In genomic region chr7:140773104-140773503, GRCh38 we compare ENCODE assay signal across 26 cellular contexts.
"Had no signal": no experiment of that assay in that cellular context is flagged by ENCODE, and none has a peak within 500 bp of the region (broad histone marks: within the 10 kb centered on the region; RNA-seq: fewer than 3 reads in every experiment).

No MANE protein-coding gene starts in this region.

- DNase-seq: activated CD4-positive, alpha-beta T cell treated with anti-CD3 and anti-CD28 coated beads for 1 hour; activated CD4-positive, alpha-beta T cell treated with anti-CD3 and anti-CD28 coated beads, Interleukin-2, amount 10 ng/mL, durations not matched to agents 24 days and 14 days; activated CD4-positive, alpha-beta T cell treated with anti-CD3 and anti-CD28 coated beads, Interleukin-2, amount 50 U/mL, for 48 hours; activated CD8-positive, alpha-beta memory T cell treated with anti-CD3 and anti-CD28 coated beads, Interleukin-2, amount 10 ng/mL, durations not matched to agents 7 days and 5 days; activated effector memory CD4-positive, alpha-beta T cell treated with Interleukin-2 at 50 U/mL for 16 hours; activated naive CD4-positive, alpha-beta T cell; activated T-cell treated with anti-CD3 and anti-CD28 coated beads, Interleukin-2, amount 50 U/mL, for 24 hours; aorta; body of pancreas; central memory CD4-positive, alpha-beta T cell; NCI-H1092; NCI-H1417; NCI-H1930; NCI-H2171; NCI-H2227 treated with DMSO at 0.1 percent for 48 hours; NCI-H446 treated with DMSO at 0.1 percent for 48 hours; NCI-H774; NK-92 treated with Interleukin-12 subunit alpha and Interleukin-12 subunit beta, amount 100 ng/mL, for 24 hours; Peyer's patch; Right ventricle myocardium superior; SW 1271 had no signal

- ATAC-seq: activated CD8-positive, alpha-beta memory T cell treated with anti-CD3 and anti-CD28 coated beads, Interleukin-2, amount 10 ng/mL, durations not matched to agents 7 days and 5 days; body of pancreas; SK-N-SH treated with all-trans-retinoic acid at 6 μM for 48 hours; WTC11 had no signal

- H3K4me3 Mint-ChIP-seq: activated CD4-positive, alpha-beta T cell treated with anti-CD3 and anti-CD28 coated beads, Interleukin-2, amount 10 ng/mL, durations not matched to agents 24 days and 14 days; activated CD8-positive, alpha-beta memory T cell treated with anti-CD3 and anti-CD28 coated beads, Interleukin-2, amount 10 ng/mL, durations not matched to agents 7 days and 5 days; activated naive CD4-positive, alpha-beta T cell treated with anti-CD3 and anti-CD28 coated beads, Interleukin-2, amount 50 U/mL, for 24 hours; activated T-cell treated with anti-CD3 and anti-CD28 coated beads, Interleukin-2, amount 50 U/mL, for 24 hours; activated T-helper 1 cell treated with anti-CD3 and anti-CD28 coated beads, Interleukin-12 subunit alpha, Interleukin-12 subunit beta, Interleukin-2, Interleukin-4 antibody, amounts not matched to agents 30 ng/mL and 10 ng/mL and 1 ng/mL, durations not matched to agents 14 hours and 24 hours and 36 hours; WTC11 had no signal

- H3K27me3 Mint-ChIP-seq: activated CD4-positive, alpha-beta T cell treated with anti-CD3 and anti-CD28 coated beads, Interleukin-2, amount 10 ng/mL, durations not matched to agents 24 days and 14 days; activated CD8-positive, alpha-beta memory T cell treated with anti-CD3 and anti-CD28 coated beads, Interleukin-2, amount 10 ng/mL, durations not matched to agents 7 days and 5 days; activated naive CD4-positive, alpha-beta T cell treated with anti-CD3 and anti-CD28 coated beads, Interleukin-2, amount 50 U/mL, for 24 hours; activated T-cell treated with anti-CD3 and anti-CD28 coated beads, Interleukin-2, amount 50 U/mL, for 24 hours had no signal

- H3K27ac Mint-ChIP-seq: activated CD4-positive, alpha-beta T cell treated with anti-CD3 and anti-CD28 coated beads, Interleukin-2, amount 10 ng/mL, durations not matched to agents 24 days and 14 days; activated CD8-positive, alpha-beta memory T cell treated with anti-CD3 and anti-CD28 coated beads, Interleukin-2, amount 10 ng/mL, durations not matched to agents 7 days and 5 days; activated naive CD4-positive, alpha-beta T cell treated with anti-CD3 and anti-CD28 coated beads, Interleukin-2, amount 50 U/mL, for 24 hours; activated T-cell treated with anti-CD3 and anti-CD28 coated beads, Interleukin-2, amount 50 U/mL, for 24 hours; activated T-helper 1 cell treated with anti-CD3 and anti-CD28 coated beads, Interleukin-12 subunit alpha, Interleukin-12 subunit beta, Interleukin-2, Interleukin-4 antibody, amounts not matched to agents 30 ng/mL and 10 ng/mL and 1 ng/mL, durations not matched to agents 14 hours and 24 hours and 36 hours had no signal

- H3K9me3 ChIP-seq: body of pancreas, Peyer's patch, SJSA1 had no signal

- H3K4me1 Mint-ChIP-seq: activated CD4-positive, alpha-beta T cell treated with anti-CD3 and anti-CD28 coated beads, Interleukin-2, amount 10 ng/mL, durations not matched to agents 24 days and 14 days; activated CD8-positive, alpha-beta memory T cell treated with anti-CD3 and anti-CD28 coated beads, Interleukin-2, amount 10 ng/mL, durations not matched to agents 7 days and 5 days; activated naive CD4-positive, alpha-beta T cell treated with anti-CD3 and anti-CD28 coated beads, Interleukin-2, amount 50 U/mL, for 24 hours; WTC11 had no signal
